ENCODE assay signal across 9 cellular contexts in genomic region chrX:7088968-7089615, GRCh38. TPM values are rescaled to one million over a fixed set of nuclear protein-coding genes. Genes with fewer than 3 reads are reported as not detected.
DNase-seq lines count a peak whose midpoint lies in the region; ATAC-seq and TF ChIP-seq lines count a peak whose summit lies in the region.
"Had no signal": no experiment of that assay in that cellular context is flagged by ENCODE, and none has a peak within 500 bp of the region (broad histone marks: within the 10 kb centered on the region; RNA-seq: fewer than 3 reads in every experiment).

No MANE protein-coding gene starts in this region.

- H3K9me3 Mint-ChIP-seq in Calu3 (ENCODE audit: low read depth, unreplicated experiment) = no peaks in the 10 kb centered on the region
- H3K9me3 Mint-ChIP-seq in stimulated activated naive CD8-positive, alpha-beta T cell treated with anti-CD3 and anti-CD28 coated beads, Interleukin-15, amount 100 ng/mL, for 72 hours = no peaks in the 10 kb centered on the region

- no peaks in the 10 kb centered on the region for H3K27me3 ChIP-seq in right atrium auricular region

- H3K27me3 Mint-ChIP-seq in Calu3 (ENCODE audit: unreplicated experiment) = no peaks in the 10 kb centered on the region
- H3K27me3 Mint-ChIP-seq in stimulated activated naive CD8-positive, alpha-beta T cell treated with anti-CD3 and anti-CD28 coated beads, Interleukin-15, amount 100 ng/mL, for 72 hours = no peaks in the 10 kb centered on the region

- peaks cover 25% of the 10 kb centered on the region for H3K4me1 Mint-ChIP-seq in Calu3 (ENCODE audit: low read depth, unreplicated experiment)
- H3K4me1 Mint-ChIP-seq in stimulated activated naive CD8-positive, alpha-beta T cell treated with anti-CD3 and anti-CD28 coated beads, Interleukin-15, amount 100 ng/mL, for 72 hours = peaks cover 51% of the 10 kb centered on the region

- CTCF ChIA-PET in Calu3 (lab: Charles Lee) = interaction anchor here (2.1 kb wide), 1 partner anchor 44 kb away, joined by 8 read pairs; no protein-coding TSS in a partner anchor

- H3K4me1 ChIP-seq in right atrium auricular region = no peaks in the 10 kb centered on the region
- H3K4me1 ChIP-seq: HAP-1 had no signal

- BruUV-seq in Calu3 (replicated peaks; lab: Mats Ljungman, UMichigan) = no TSS peak

- no peak overlapping the region for H3K27ac Mint-ChIP-seq in Calu3 (ENCODE audit: unreplicated experiment)
- peak overlapping the region in 1 of 2 donors; percentile 57 for H3K27ac Mint-ChIP-seq in stimulated activated naive CD8-positive, alpha-beta T cell treated with anti-CD3 and anti-CD28 coated beads, Interleukin-15, amount 100 ng/mL, for 72 hours

- H3K36me3 ChIP-seq in right atrium auricular region = no peaks in the 10 kb centered on the region
- H3K36me3 ChIP-seq: HAP-1 had no signal

- no peak overlapping the region for H3K4me3 ChIP-seq in right atrium auricular region
- H3K4me3 ChIP-seq: HAP-1 had no signal

- no peak overlapping the region for H3K4me3 Mint-ChIP-seq in Calu3 (ENCODE audit: low read depth, unreplicated experiment)
- peak overlapping the region in 1 of 2 donors; percentile 47 for H3K4me3 Mint-ChIP-seq in stimulated activated naive CD8-positive, alpha-beta T cell treated with anti-CD3 and anti-CD28 coated beads, Interleukin-15, amount 100 ng/mL, for 72 hours

- H3K36me3 Mint-ChIP-seq in Calu3 (ENCODE audit: insufficient read depth, unreplicated experiment) = peaks cover 4% of the 10 kb centered on the region

- no peak overlapping the region for H3K27ac ChIP-seq in right atrium auricular region

- intact Hi-C loops in Calu3 (cut with micrococcal nuclease; ENCODE audit: unreplicated experiment) = no loop called here

- peak; percentile 25 for DNase-seq in Calu3
- peak; percentile 4 for DNase-seq in NCI-H526 treated with DMSO at 0.1 percent for 48 hours (lab: John Stamatoyannopoulos, UW)
- DNase-seq in central memory CD4-positive, alpha-beta T cell = peak; percentile 35
- DNase-seq in stimulated activated naive CD8-positive, alpha-beta T cell treated with anti-CD3 and anti-CD28 coated beads, Interleukin-15, amount 100 ng/mL, for 72 hours = peak; percentile 14 to 32
- no peak for DNase-seq in putamen (ENCODE audit: low spot score)
- DNase-seq in right atrium auricular region (ENCODE audit: low spot score) = no peak

- no peaks in the 10 kb centered on the region for H3K9me3 ChIP-seq in right atrium auricular region
- H3K9me3 ChIP-seq: HAP-1 had no signal

- ATAC-seq in GM19468 (IDR thresholded peaks at IDR 0.05; ENCODE audit: extremely low read depth, unreplicated experiment) = peak; percentile 17
- ATAC-seq in stimulated activated naive CD8-positive, alpha-beta T cell treated with anti-CD3 and anti-CD28 coated beads, Interleukin-15, amount 100 ng/mL, for 72 hours = peak; percentile 75
- no peak for ATAC-seq in GM21515 (IDR thresholded peaks at IDR 0.05; ENCODE audit: unreplicated experiment)

- no peak for TF ChIP-seq CTCF in Calu3 (IDR thresholded peaks at IDR 0.05; ENCODE audit: unreplicated experiment)
- no peak for TF ChIP-seq CTCF in right atrium auricular region (IDR thresholded peaks at IDR 0.05)

RNA-seq across cellular contexts. Expression of gene STS, which starts 58.4 kb away (rescaled TPM):
- total RNA-seq in Calu3 (2022) (11.4 and 14.1 TPM in 2 replicates), right atrium auricular region (1 to 10 TPM; 6.2 to 7.0 TPM)

RNA-seq across cellular contexts. Expression of gene PUDP, which starts 58.9 kb away (rescaled TPM):
- 30.6 and 36.6 TPM in 2 replicates for total RNA-seq in Calu3 (2022)
- total RNA-seq in right atrium auricular region = 10 to 100 TPM; 17.2 to 27.0 TPM

Comparison
In these comparisons a context has a peak if more than half of its experiments do, and no peak if none do; other contexts are left out.
1. DNase-seq: peak in Calu3 (single experiment), NCI-H526 treated with DMSO at 0.1 percent for 48 hours (single experiment), central memory CD4-positive, alpha-beta T cell (single experiment) and stimulated activated naive CD8-positive, alpha-beta T cell treated with anti-CD3 and anti-CD28 coated beads, Interleukin-15, amount 100 ng/mL, for 72 hours (2 of 2); none in putamen (single experiment) and right atrium auricular region (single experiment).